Comparison of ENCODE assay signal across 8 cellular contexts in genomic region chr19:38264486-38265212, GRCh38. TPM values are rescaled to one million over a fixed set of nuclear protein-coding genes. Genes with fewer than 3 reads are reported as not detected.
DNase-seq lines count a peak whose midpoint lies in the region; ATAC-seq and TF ChIP-seq lines count a peak whose summit lies in the region.

Gene SPINT2 (plus strand): TSS chr19:38264573. CDS start chr19:38264893, 320 bp downstream.

- H3K9me3 Mint-ChIP-seq in activated CD4-positive, alpha-beta T cell treated with anti-CD3 and anti-CD28 coated beads, Interleukin-2, amount 10 ng/mL, durations not matched to agents 7 days and 5 days: no peaks in the 10 kb centered on the region
- H3K9me3 Mint-ChIP-seq in naive B cell: no peaks in the 10 kb centered on the region

- DNase-seq in GM13977 (ENCODE audit: low spot score): peak; percentile 82
- DNase-seq in Jurkat, Clone E6-1 (ENCODE audit: low read depth, low spot score): peak; percentile 25
- peak; percentile 57 for DNase-seq in activated CD4-positive, alpha-beta T cell treated with anti-CD3 and anti-CD28 coated beads, Interleukin-2, amount 10 ng/mL, durations not matched to agents 7 days and 5 days
- no peak for DNase-seq in epithelial cell of prostate (ENCODE audit: low read depth, low spot score)
- DNase-seq in naive B cell: peak; percentile 76
- no peak for DNase-seq in tibial nerve (ENCODE audit: low spot score in 2 of 2)
- DNase-seq in DMS153 treated with DMSO at 0.1 percent for 48 hours (lab: John Stamatoyannopoulos, UW; ENCODE audit: unreplicated experiment): no peak
- DNase-seq in BE2C: no peak

- in situ Hi-C loops in GM13977 (cut with MboI; ENCODE audit: low pct_unique_long_range_greater_than_20kb, low sequenced_read_pairs, unreplicated experiment): no loop called here

- peak within 1 kb of the TSS; percentile 74 for H3K4me3 Mint-ChIP-seq in activated CD4-positive, alpha-beta T cell treated with anti-CD3 and anti-CD28 coated beads, Interleukin-2, amount 10 ng/mL, durations not matched to agents 7 days and 5 days
- peak within 1 kb of the TSS; percentile 82 to 98 (median 94) for H3K4me3 Mint-ChIP-seq in naive B cell

- peak within 1 kb of the TSS; percentile 97 for H3K27ac ChIP-seq in epithelial cell of prostate
- H3K27ac ChIP-seq in tibial nerve: peak within 1 kb of the TSS in 3 of 4 donors; percentile 82 to 93 (median 86)

- POLR2A ChIA-PET in activated CD4-positive, alpha-beta T cell treated with anti-CD3 and anti-CD28 coated beads, Interleukin-2, amount 10 ng/mL, durations not matched to agents 7 days and 5 days (lab: Charles Lee): interaction anchor here (0.6 kb wide), 2 partner anchors 11 to 29 kb away, joined by 3 to 4 read pairs; no protein-coding TSS in a partner anchor

- peak within 1 kb of the TSS; percentile 64 for H3K4me3 ChIP-seq in Jurkat, Clone E6-1 (ENCODE audit: low read length)
- H3K4me3 ChIP-seq in tibial nerve: peak within 1 kb of the TSS; percentile 25 to 75 (median 69)
- no peak within 1 kb of the TSS for H3K4me3 ChIP-seq in BE2C (ENCODE audit: low read depth, low read length)

- peak within 1 kb of the TSS; percentile 86 for H3K27ac Mint-ChIP-seq in activated CD4-positive, alpha-beta T cell treated with anti-CD3 and anti-CD28 coated beads, Interleukin-2, amount 10 ng/mL, durations not matched to agents 7 days and 5 days
- H3K27ac Mint-ChIP-seq in naive B cell: peak within 1 kb of the TSS; percentile 97 to 99 (median 98)

- TF ChIP-seq CTCF in GM13977 (IDR thresholded peaks at IDR 0.05; ENCODE audit: extremely low read depth, insufficient read depth, missing control alignments) (no peak), tibial nerve (IDR thresholded peaks at IDR 0.05) (no peak), BE2C (IDR thresholded peaks at IDR 0.05; ENCODE audit: low read depth, low read length) (no peak)

- peak; percentile 45 to 49 for ATAC-seq in naive B cell (ENCODE audit: low read depth in 2 of 2)

- 23 to 32% methylated on average over 18 to 25 of the region's 78 CpGs for WGBS in tibial nerve, 2 donors

- TF ChIP-seq EP300 in tibial nerve (IDR thresholded peaks at IDR 0.05): no peak

- H3K9me3 ChIP-seq in tibial nerve (no peaks in the 10 kb centered on the region), BE2C (no peaks in the 10 kb centered on the region)

- CTCF ChIA-PET in activated CD4-positive, alpha-beta T cell treated with anti-CD3 and anti-CD28 coated beads, Interleukin-2, amount 10 ng/mL, durations not matched to agents 7 days and 5 days (lab: Charles Lee): interaction anchor here (0.6 to 3.3 kb wide), 7 partner anchors 10 to 1963 kb away, joined by 3 to 19 read pairs (median 4); partner anchors contain the start of gene FAM98C

- TF ChIP-seq POLR2A in tibial nerve (IDR thresholded peaks at IDR 0.05): no peak

- peaks cover 23% of the 10 kb centered on the region for H3K4me1 Mint-ChIP-seq in activated CD4-positive, alpha-beta T cell treated with anti-CD3 and anti-CD28 coated beads, Interleukin-2, amount 10 ng/mL, durations not matched to agents 7 days and 5 days
- H3K4me1 Mint-ChIP-seq in naive B cell: peaks cover 35 to 57% (median 47%) of the 10 kb centered on the region in 3 donors

- peaks cover 1% of the 10 kb centered on the region for H3K27me3 Mint-ChIP-seq in activated CD4-positive, alpha-beta T cell treated with anti-CD3 and anti-CD28 coated beads, Interleukin-2, amount 10 ng/mL, durations not matched to agents 7 days and 5 days
- H3K27me3 Mint-ChIP-seq in naive B cell: no peaks in the 10 kb centered on the region

- H3K36me3 Mint-ChIP-seq in activated CD4-positive, alpha-beta T cell treated with anti-CD3 and anti-CD28 coated beads, Interleukin-2, amount 10 ng/mL, durations not matched to agents 7 days and 5 days (ENCODE audit: low read depth): no peaks in the 10 kb centered on the region
- H3K36me3 Mint-ChIP-seq in naive B cell: no peaks in the 10 kb centered on the region

- H3K4me1 ChIP-seq in tibial nerve (peaks cover 0 to 41% (median 8%) of the 10 kb centered on the region in 4 donors), BE2C (no peaks in the 10 kb centered on the region)

- H3K27me3 ChIP-seq in tibial nerve: peaks cover 0 to 7% of the 10 kb centered on the region in 2 donors
- no peaks in the 10 kb centered on the region for H3K27me3 ChIP-seq in BE2C

- no peaks in the 10 kb centered on the region for H3K36me3 ChIP-seq in tibial nerve
- no peaks in the 10 kb centered on the region for H3K36me3 ChIP-seq in BE2C

RNA-seq across cellular contexts. Expression of gene SPINT2, which starts in this region (rescaled TPM):
- 160 TPM for polyA plus RNA-seq in Jurkat, Clone E6-1 (2012; ENCODE audit: insufficient read depth, insufficient read length)
- total RNA-seq in activated CD4-positive, alpha-beta T cell treated with anti-CD3 and anti-CD28 coated beads, Interleukin-2, amount 10 ng/mL, durations not matched to agents 7 days and 5 days: 1 to 10 TPM; 8.9 to 9.3 TPM
- polyA plus RNA-seq in naive B cell (ENCODE audit: low read depth in 6 of 6): 100 to 1,000 TPM; 163 to 235 (median 190) TPM
- total RNA-seq in tibial nerve: 10 to 100 TPM; 39.0 to 79.1 (median 45.5) TPM
- polyA plus RNA-seq in BE2C (2012; ENCODE audit: insufficient read depth, insufficient read length, low read depth): 0.76 TPM

Comparison
In these comparisons a context has a peak if more than half of its experiments do, and no peak if none do; other contexts are left out.
1. DNase-seq: peak in GM13977 (single experiment), Jurkat, Clone E6-1 (single experiment), activated CD4-positive, alpha-beta T cell treated with anti-CD3 and anti-CD28 coated beads, Interleukin-2, amount 10 ng/mL, durations not matched to agents 7 days and 5 days (single experiment) and naive B cell (single experiment); none in epithelial cell of prostate (single experiment), tibial nerve (0 of 2), DMS153 treated with DMSO at 0.1 percent for 48 hours (single experiment) and BE2C (single experiment).